ENCODE assay signal across 8 cellular contexts in the genomic region with DNA sequence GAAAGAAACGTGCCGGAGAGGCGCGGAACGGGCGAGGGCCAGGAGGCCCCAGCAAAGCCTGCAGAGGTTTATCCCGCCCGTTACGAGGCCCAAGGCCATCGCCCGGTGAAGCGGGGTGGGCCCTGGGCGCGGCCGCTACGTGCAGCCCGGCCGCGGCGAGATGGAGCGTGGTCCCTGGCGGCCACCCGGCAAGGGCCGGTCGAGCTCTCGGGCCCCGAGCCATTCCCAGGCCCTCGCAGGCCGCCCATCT.
DNase-seq lines count a peak whose midpoint lies in the region; ATAC-seq lines count a peak whose summit lies in the region.

No MANE protein-coding gene starts in this region.

- no peak for DNase-seq in stimulated activated naive CD8-positive, alpha-beta T cell treated with anti-CD3 and anti-CD28 coated beads, Interleukin-15, Interleukin-2, amounts not matched to agents 100 U/mL and 50 U/mL, for 24 hours
- peak in 1 of 61 donors; percentile 66 for DNase-seq in caudate nucleus (lab: John Stamatoyannopoulos, UW)
- no peak for DNase-seq in T1000 (lab: John Stamatoyannopoulos, UW)
- no peak for DNase-seq in NCI-H2227 treated with DMSO at 0.1 percent for 48 hours (lab: John Stamatoyannopoulos, UW)
- no peak for DNase-seq in NCI-H146 (lab: John Stamatoyannopoulos, UW)

- H3K4me1 Mint-ChIP-seq in stimulated activated naive CD8-positive, alpha-beta T cell treated with anti-CD3 and anti-CD28 coated beads, Interleukin-15, Interleukin-2, amounts not matched to agents 100 ng/mL and 50 ng/mL, for 24 hours (ENCODE audit: low read depth) = peaks cover 52% of the 10 kb centered on the region

- no peaks in the 10 kb centered on the region for H3K36me3 ChIP-seq in mucosa of stomach (ENCODE audit: control insufficient read depth, insufficient read depth, low read length)

- H3K9me3 Mint-ChIP-seq in stimulated activated naive CD8-positive, alpha-beta T cell treated with anti-CD3 and anti-CD28 coated beads, Interleukin-15, Interleukin-2, amounts not matched to agents 100 ng/mL and 50 ng/mL, for 24 hours = no peaks in the 10 kb centered on the region

- no peak for ATAC-seq in stimulated activated naive CD8-positive, alpha-beta T cell treated with anti-CD3 and anti-CD28 coated beads, Interleukin-15, Interleukin-2, amounts not matched to agents 100 U/mL and 50 U/mL, for 24 hours
- ATAC-seq in HG03439 (IDR thresholded peaks at IDR 0.05; ENCODE audit: unreplicated experiment) = no peak

- H3K27me3 Mint-ChIP-seq in stimulated activated naive CD8-positive, alpha-beta T cell treated with anti-CD3 and anti-CD28 coated beads, Interleukin-15, Interleukin-2, amounts not matched to agents 100 ng/mL and 50 ng/mL, for 24 hours = no peaks in the 10 kb centered on the region

- peak overlapping the region; percentile 100 for H3K27ac Mint-ChIP-seq in stimulated activated naive CD8-positive, alpha-beta T cell treated with anti-CD3 and anti-CD28 coated beads, Interleukin-15, Interleukin-2, amounts not matched to agents 100 ng/mL and 50 ng/mL, for 24 hours

- peak overlapping the region; percentile 96 for H3K27ac ChIP-seq in caudate nucleus (ENCODE audit: low read depth, low read length)

- H3K27me3 ChIP-seq in mucosa of stomach (ENCODE audit: control insufficient read depth, insufficient read depth, low read length) = no peaks in the 10 kb centered on the region

- peak overlapping the region; percentile 94 for H3K4me3 Mint-ChIP-seq in stimulated activated naive CD8-positive, alpha-beta T cell treated with anti-CD3 and anti-CD28 coated beads, Interleukin-15, Interleukin-2, amounts not matched to agents 100 ng/mL and 50 ng/mL, for 24 hours

- peaks cover 41% of the 10 kb centered on the region for H3K4me1 ChIP-seq in mucosa of stomach (ENCODE audit: control insufficient read depth, insufficient read depth, low read length)

- no peaks in the 10 kb centered on the region for H3K9me3 ChIP-seq in mucosa of stomach (ENCODE audit: control insufficient read depth, low read length)

- peaks cover 51% of the 10 kb centered on the region for H3K36me3 Mint-ChIP-seq in stimulated activated naive CD8-positive, alpha-beta T cell treated with anti-CD3 and anti-CD28 coated beads, Interleukin-15, Interleukin-2, amounts not matched to agents 100 ng/mL and 50 ng/mL, for 24 hours (ENCODE audit: low read depth)

- peak overlapping the region; percentile 67 for H3K4me3 ChIP-seq in mucosa of stomach (ENCODE audit: low read length)

- peak overlapping the region; percentile 79 for H3K9ac ChIP-seq in mucosa of stomach (ENCODE audit: low read length)
